Comparison of ENCODE assay signal across 1 cellular context in the genomic region with DNA sequence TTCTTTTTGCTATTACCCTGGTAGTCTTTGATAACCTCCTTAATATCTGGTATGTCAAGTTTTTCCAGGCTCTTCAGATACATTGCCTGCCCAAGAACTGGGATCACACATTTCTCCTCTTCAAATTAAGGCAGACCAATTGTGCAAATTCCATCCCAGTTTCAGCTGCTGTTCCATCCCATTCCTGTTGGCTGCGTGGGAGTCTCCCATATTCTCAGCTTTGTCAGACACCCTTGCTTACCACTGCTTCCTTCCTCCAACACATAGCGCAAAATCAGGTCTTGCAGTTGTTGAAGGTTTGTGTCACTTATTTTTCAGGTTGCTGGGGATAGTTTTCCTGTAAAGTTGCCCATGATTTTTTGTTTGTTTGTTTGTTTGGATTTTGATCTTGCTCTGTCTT.
TF ChIP-seq lines count a peak whose summit lies in the region.

No MANE protein-coding gene starts in this region.

TF ChIP-seq in GM23338, 12 proteins besides CTCF, POLR2A, EP300 and RAD21 (continued from another document):
- TF ChIP-seq, protein P1, sequence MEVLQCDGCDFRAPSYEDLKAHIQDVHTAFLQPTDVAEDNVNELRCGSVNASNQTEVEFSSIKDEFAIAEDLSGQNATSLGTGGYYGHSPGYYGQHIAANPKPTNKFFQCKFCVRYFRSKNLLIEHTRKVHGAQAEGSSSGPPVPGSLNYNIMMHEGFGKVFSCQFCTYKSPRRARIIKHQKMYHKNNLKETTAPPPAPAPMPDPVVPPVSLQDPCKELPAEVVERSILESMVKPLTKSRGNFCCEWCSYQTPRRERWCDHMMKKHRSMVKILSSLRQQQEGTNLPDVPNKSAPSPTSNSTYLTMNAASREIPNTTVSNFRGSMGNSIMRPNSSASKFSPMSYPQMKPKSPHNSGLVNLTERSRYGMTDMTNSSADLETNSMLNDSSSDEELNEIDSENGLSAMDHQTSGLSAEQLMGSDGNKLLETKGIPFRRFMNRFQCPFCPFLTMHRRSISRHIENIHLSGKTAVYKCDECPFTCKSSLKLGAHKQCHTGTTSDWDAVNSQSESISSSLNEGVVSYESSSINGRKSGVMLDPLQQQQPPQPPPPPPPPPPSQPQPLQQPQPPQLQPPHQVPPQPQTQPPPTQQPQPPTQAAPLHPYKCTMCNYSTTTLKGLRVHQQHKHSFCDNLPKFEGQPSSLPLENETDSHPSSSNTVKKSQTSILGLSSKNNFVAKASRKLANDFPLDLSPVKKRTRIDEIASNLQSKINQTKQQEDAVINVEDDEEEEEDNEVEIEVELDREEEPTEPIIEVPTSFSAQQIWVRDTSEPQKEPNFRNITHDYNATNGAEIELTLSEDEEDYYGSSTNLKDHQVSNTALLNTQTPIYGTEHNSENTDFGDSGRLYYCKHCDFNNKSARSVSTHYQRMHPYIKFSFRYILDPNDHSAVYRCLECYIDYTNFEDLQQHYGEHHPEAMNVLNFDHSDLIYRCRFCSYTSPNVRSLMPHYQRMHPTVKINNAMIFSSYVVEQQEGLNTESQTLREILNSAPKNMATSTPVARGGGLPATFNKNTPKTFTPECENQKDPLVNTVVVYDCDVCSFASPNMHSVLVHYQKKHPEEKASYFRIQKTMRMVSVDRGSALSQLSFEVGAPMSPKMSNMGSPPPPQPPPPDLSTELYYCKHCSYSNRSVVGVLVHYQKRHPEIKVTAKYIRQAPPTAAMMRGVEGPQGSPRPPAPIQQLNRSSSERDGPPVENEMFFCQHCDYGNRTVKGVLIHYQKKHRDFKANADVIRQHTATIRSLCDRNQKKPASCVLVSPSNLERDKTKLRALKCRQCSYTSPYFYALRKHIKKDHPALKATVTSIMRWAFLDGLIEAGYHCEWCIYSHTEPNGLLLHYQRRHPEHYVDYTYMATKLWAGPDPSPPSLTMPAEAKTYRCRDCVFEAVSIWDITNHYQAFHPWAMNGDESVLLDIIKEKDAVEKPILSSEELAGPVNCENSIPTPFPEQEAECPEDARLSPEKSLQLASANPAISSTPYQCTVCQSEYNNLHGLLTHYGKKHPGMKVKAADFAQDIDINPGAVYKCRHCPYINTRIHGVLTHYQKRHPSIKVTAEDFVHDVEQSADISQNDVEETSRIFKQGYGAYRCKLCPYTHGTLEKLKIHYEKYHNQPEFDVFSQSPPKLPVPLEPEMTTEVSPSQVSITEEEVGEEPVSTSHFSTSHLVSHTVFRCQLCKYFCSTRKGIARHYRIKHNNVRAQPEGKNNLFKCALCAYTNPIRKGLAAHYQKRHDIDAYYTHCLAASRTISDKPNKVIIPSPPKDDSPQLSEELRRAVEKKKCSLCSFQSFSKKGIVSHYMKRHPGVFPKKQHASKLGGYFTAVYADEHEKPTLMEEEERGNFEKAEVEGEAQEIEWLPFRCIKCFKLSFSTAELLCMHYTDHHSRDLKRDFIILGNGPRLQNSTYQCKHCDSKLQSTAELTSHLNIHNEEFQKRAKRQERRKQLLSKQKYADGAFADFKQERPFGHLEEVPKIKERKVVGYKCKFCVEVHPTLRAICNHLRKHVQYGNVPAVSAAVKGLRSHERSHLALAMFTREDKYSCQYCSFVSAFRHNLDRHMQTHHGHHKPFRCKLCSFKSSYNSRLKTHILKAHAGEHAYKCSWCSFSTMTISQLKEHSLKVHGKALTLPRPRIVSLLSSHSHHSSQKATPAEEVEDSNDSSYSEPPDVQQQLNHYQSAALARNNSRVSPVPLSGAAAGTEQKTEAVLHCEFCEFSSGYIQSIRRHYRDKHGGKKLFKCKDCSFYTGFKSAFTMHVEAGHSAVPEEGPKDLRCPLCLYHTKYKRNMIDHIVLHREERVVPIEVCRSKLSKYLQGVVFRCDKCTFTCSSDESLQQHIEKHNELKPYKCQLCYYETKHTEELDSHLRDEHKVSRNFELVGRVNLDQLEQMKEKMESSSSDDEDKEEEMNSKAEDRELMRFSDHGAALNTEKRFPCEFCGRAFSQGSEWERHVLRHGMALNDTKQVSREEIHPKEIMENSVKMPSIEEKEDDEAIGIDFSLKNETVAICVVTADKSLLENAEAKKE (CRISPR knock-in tag; IDR thresholded peaks at IDR 0.05) = no peak
- TF ChIP-seq POLR2AphosphoS5 (IDR thresholded peaks at IDR 0.05; ENCODE audit: low read depth) = no peak
- no peak for TF ChIP-seq ZNF331 (CRISPR knock-in tag; IDR thresholded peaks at IDR 0.05; ENCODE audit: low read depth)
- no peak for TF ChIP-seq ETS1 (IDR thresholded peaks at IDR 0.05)
- TF ChIP-seq STAT1 (IDR thresholded peaks at IDR 0.05; ENCODE audit: unreplicated experiment) = no peak
- TF ChIP-seq CREB1 (CRISPR knock-in tag; IDR thresholded peaks at IDR 0.05; ENCODE audit: low read depth) = no peak
- TF ChIP-seq ZNF114 (CRISPR knock-in tag; IDR thresholded peaks at IDR 0.05) = no peak
- no peak for TF ChIP-seq EZH2phosphoT487 (IDR thresholded peaks at IDR 0.05; ENCODE audit: unreplicated experiment)
- TF ChIP-seq, protein P2, sequence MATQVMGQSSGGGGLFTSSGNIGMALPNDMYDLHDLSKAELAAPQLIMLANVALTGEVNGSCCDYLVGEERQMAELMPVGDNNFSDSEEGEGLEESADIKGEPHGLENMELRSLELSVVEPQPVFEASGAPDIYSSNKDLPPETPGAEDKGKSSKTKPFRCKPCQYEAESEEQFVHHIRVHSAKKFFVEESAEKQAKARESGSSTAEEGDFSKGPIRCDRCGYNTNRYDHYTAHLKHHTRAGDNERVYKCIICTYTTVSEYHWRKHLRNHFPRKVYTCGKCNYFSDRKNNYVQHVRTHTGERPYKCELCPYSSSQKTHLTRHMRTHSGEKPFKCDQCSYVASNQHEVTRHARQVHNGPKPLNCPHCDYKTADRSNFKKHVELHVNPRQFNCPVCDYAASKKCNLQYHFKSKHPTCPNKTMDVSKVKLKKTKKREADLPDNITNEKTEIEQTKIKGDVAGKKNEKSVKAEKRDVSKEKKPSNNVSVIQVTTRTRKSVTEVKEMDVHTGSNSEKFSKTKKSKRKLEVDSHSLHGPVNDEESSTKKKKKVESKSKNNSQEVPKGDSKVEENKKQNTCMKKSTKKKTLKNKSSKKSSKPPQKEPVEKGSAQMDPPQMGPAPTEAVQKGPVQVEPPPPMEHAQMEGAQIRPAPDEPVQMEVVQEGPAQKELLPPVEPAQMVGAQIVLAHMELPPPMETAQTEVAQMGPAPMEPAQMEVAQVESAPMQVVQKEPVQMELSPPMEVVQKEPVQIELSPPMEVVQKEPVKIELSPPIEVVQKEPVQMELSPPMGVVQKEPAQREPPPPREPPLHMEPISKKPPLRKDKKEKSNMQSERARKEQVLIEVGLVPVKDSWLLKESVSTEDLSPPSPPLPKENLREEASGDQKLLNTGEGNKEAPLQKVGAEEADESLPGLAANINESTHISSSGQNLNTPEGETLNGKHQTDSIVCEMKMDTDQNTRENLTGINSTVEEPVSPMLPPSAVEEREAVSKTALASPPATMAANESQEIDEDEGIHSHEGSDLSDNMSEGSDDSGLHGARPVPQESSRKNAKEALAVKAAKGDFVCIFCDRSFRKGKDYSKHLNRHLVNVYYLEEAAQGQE (IDR thresholded peaks at IDR 0.05; ENCODE audit: unreplicated experiment) = no peak
- TF ChIP-seq NANOG (IDR thresholded peaks at IDR 0.05; ENCODE audit: borderline replicate concordance) = no peak
TF ChIP-seq in GM23338: peak in this region for 0.
